In the genomic region with DNA sequence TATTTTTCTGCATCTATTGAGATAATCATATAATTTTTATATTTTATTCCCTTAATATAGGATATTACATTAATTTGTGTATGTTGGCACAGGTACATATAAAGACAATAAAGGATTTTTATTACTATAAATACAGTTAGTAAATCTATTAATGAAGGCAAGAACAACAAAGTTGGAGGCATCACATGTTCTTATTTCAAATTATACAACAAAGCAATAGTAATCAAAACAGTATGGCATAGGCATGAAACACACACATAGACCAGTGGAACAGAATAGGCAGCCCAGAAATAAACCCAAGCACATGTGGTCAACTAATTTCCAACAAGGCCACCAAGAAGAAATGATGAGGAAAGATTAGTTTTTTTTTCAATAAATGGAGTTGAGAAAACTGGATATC, we compare ENCODE assay signal across 11 cellular contexts. TPM values are rescaled to one million over a fixed set of nuclear protein-coding genes. Genes with fewer than 3 reads are reported as not detected.
"Had no signal": no experiment of that assay in that cellular context is flagged by ENCODE, and none has a peak within 500 bp of the region (broad histone marks: within the 10 kb centered on the region; RNA-seq: fewer than 3 reads in every experiment).

No MANE protein-coding gene starts in this region.

- H3K4me2 ChIP-seq: GM23338 had no signal

- H2AFZ ChIP-seq: GM23338 had no signal

- H3K4me3 ChIP-seq: GM23338 had no signal

- DNase-seq: H9, HCEC 1CT, HFFc6, KG1 had no signal

- ATAC-seq: GM23338, HepG2 had no signal

- H3K27ac ChIP-seq: HL-60 had no signal

- FAIRE-seq: H1, H54, HepG2 had no signal

RNA-seq across cellular contexts. Expression of a gene that starts 11.2 kb away (rescaled TPM):
- total RNA-seq: HT1080 had no signal
- polyA plus RNA-seq: IgD-negative memory B cell had no signal

RNA-seq across cellular contexts. Expression of a gene that starts 27.0 kb away (rescaled TPM):
- total RNA-seq: GM23338, HepG2, HFFc6, HT1080 had no signal
- polyA plus RNA-seq: H1, HepG2, IgD-negative memory B cell had no signal

RNA-seq across cellular contexts. Expression of a gene that starts 42.2 kb away (rescaled TPM):
- total RNA-seq: HepG2 had no signal
- polyA plus RNA-seq: HepG2 had no signal
